ENCODE assay signal across 18 cellular contexts in the genomic region with DNA sequence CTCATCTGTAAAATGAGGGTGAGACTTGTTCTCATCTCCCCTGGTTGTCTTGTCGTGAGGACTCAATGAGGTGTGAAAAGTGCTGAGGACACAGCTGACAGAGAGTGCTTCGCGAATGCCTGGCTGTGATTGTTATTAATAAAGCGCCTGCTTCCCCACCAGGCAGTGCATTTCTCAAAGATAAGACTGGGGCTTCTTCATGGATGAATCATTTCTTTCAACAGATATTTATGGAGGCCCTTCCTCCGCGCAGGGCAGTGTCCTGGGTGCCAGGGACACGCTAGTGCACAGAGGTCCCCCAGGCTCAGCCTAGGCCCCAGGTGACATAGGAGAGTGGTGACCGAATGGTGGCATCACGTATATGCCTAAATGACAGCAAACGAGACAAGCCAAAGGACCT. TPM values are rescaled to one million over a fixed set of nuclear protein-coding genes. Genes with fewer than 3 reads are reported as not detected.
DNase-seq lines count a peak whose midpoint lies in the region; ATAC-seq, FAIRE-seq and TF ChIP-seq lines count a peak whose summit lies in the region.
"Had no signal": no experiment of that assay in that cellular context is flagged by ENCODE, and none has a peak within 500 bp of the region (broad histone marks: within the 10 kb centered on the region; RNA-seq: fewer than 3 reads in every experiment).

No MANE protein-coding gene starts in this region.

- H3K4me2 ChIP-seq in smooth muscle cell, result peak overlapping the region; percentile 46
- H3K4me2 ChIP-seq: A549 had no signal

- H3K36me3 Mint-ChIP-seq in brain, result no peaks in the 10 kb centered on the region
- H3K36me3 Mint-ChIP-seq: CD4-positive, CD25-positive, alpha-beta regulatory T cell had no signal

- intact Hi-C loops in right cardiac atrium (cut with DNase I), result no loop called here
- intact Hi-C loops in left ventricle myocardium inferior (cut with micrococcal nuclease), result no loop called here

- WGBS in right cardiac atrium, result 60% methylated on average over 10 of the region's 10 CpGs
- WGBS in smooth muscle cell (ENCODE audit: low lambda C conversion rate), result 46% methylated on average over 10 of the region's 10 CpGs

- H3K27me3 Mint-ChIP-seq in brain, result peaks cover 19% of the 10 kb centered on the region
- H3K27me3 Mint-ChIP-seq: CD4-positive, CD25-positive, alpha-beta regulatory T cell had no signal

- peaks cover 2% of the 10 kb centered on the region for H3K4me1 ChIP-seq in right cardiac atrium (ENCODE audit: control insufficient read depth, insufficient read depth, low read length)
- H3K4me1 ChIP-seq in left ventricle myocardium inferior, result peaks cover 10% of the 10 kb centered on the region
- peaks cover 2% of the 10 kb centered on the region for H3K4me1 ChIP-seq in smooth muscle cell (ENCODE audit: low read depth)

- H3K9me3 Mint-ChIP-seq in brain, result peaks cover 0 to 4% (median 0%) of the 10 kb centered on the region in 5 experiments
- H3K9me3 Mint-ChIP-seq: CD4-positive, CD25-positive, alpha-beta regulatory T cell had no signal

- H3K27ac Mint-ChIP-seq in brain, result peak overlapping the region in 4 of 5 experiments; percentile 12 to 94 (median 86)
- H3K27ac Mint-ChIP-seq: CD4-positive, CD25-positive, alpha-beta regulatory T cell had no signal

- no peak overlapping the region for H3K4me3 ChIP-seq in right cardiac atrium (ENCODE audit: low read length)
- H3K4me3 ChIP-seq in left ventricle myocardium inferior, result no peak overlapping the region
- no peak overlapping the region for H3K4me3 ChIP-seq in smooth muscle cell
- H3K4me3 ChIP-seq: A549, Peyer's patch, SJSA1 had no signal

- FAIRE-seq in urothelium cell line (lab: Jason Lieb, UNC), result no peak
- FAIRE-seq: A549 had no signal

- peak in 1 of 2 donors; percentile 59 for ATAC-seq in right cardiac atrium
- ATAC-seq: A549 had no signal

- peak in 1 of 3 donors; percentile 25 for DNase-seq in right cardiac atrium
- no peak for DNase-seq in left ventricle myocardium inferior
- peak; percentile 50 for DNase-seq in left kidney (ENCODE audit: low read depth, low spot score)
- DNase-seq in smooth muscle cell (lab: John Stamatoyannopoulos, UW; ENCODE audit: unreplicated experiment), result no peak
- no peak for DNase-seq in stimulated activated CD4-positive, alpha-beta T cell treated with anti-CD3 and anti-CD28 coated beads, Interleukin-2, amount 100 ng/mL, for 48 hours
- no peak for DNase-seq in urothelium cell line (ENCODE audit: low spot score)
- no peak for DNase-seq in NOMO-1 treated with dmso at 0.1 percent for 144 hours (lab: John Stamatoyannopoulos, UW; ENCODE audit: unreplicated experiment)
- DNase-seq: Calu3; CD4-positive, CD25-positive, alpha-beta regulatory T cell; GF-D8; GOT3; KBM-7; NCI-H1048; NCI-H510A treated with DMSO at 0.1 percent for 48 hours; Peyer's patch had no signal

- no peak overlapping the region for H3K9ac ChIP-seq in smooth muscle cell (ENCODE audit: low read depth)

- H3K9me3 ChIP-seq in right cardiac atrium (ENCODE audit: control insufficient read depth, low read length) (no peaks in the 10 kb centered on the region), left ventricle myocardium inferior (replicated peaks) (no peaks in the 10 kb centered on the region), smooth muscle cell (replicated peaks; ENCODE audit: low read depth) (no peaks in the 10 kb centered on the region)
- H3K9me3 ChIP-seq: A549, Peyer's patch, SJSA1 had no signal

- H3K36me3 ChIP-seq in left ventricle myocardium inferior (no peaks in the 10 kb centered on the region), smooth muscle cell (ENCODE audit: low read depth) (no peaks in the 10 kb centered on the region)
- H3K36me3 ChIP-seq: Peyer's patch, SJSA1 had no signal

- no peak overlapping the region for H2AFZ ChIP-seq in smooth muscle cell (ENCODE audit: low read depth)

- peaks cover 67% of the 10 kb centered on the region for H3K4me1 Mint-ChIP-seq in brain
- H3K4me1 Mint-ChIP-seq: CD4-positive, CD25-positive, alpha-beta regulatory T cell had no signal

- peak overlapping the region; percentile 36 for H3K27ac ChIP-seq in right cardiac atrium (ENCODE audit: low read length)
- no peak overlapping the region for H3K27ac ChIP-seq in left ventricle myocardium inferior (replicated peaks)
- H3K27ac ChIP-seq in smooth muscle cell (ENCODE audit: low read depth), result no peak overlapping the region
- H3K27ac ChIP-seq: Peyer's patch, SJSA1 had no signal

- no peak overlapping the region for H3K4me3 Mint-ChIP-seq in brain
- H3K4me3 Mint-ChIP-seq: CD4-positive, CD25-positive, alpha-beta regulatory T cell had no signal

- H4K20me1 ChIP-seq in smooth muscle cell (ENCODE audit: low read depth), result no peaks in the 10 kb centered on the region

- no peak for TF ChIP-seq CTCF in left ventricle myocardium inferior (IDR thresholded peaks at IDR 0.05; ENCODE audit: borderline replicate concordance)
- no peak for TF ChIP-seq CTCF in brain (conservative IDR thresholded peaks at IDR 0.05)
- TF ChIP-seq CTCF in smooth muscle cell (IDR thresholded peaks at IDR 0.05; ENCODE audit: borderline replicate concordance, insufficient read depth, poor library complexity, severe bottlenecking), result no peak

- H3K79me2 ChIP-seq in smooth muscle cell (ENCODE audit: low read depth), result no peaks in the 10 kb centered on the region

- H3K27me3 ChIP-seq in right cardiac atrium (ENCODE audit: control insufficient read depth, insufficient read depth), result no peaks in the 10 kb centered on the region
- peaks cover 24% of the 10 kb centered on the region for H3K27me3 ChIP-seq in left ventricle myocardium inferior (ENCODE audit: low read depth)
- no peaks in the 10 kb centered on the region for H3K27me3 ChIP-seq in smooth muscle cell (ENCODE audit: low read depth)
- H3K27me3 ChIP-seq: Peyer's patch, SJSA1 had no signal

- no peaks in the 10 kb centered on the region for H3F3A ChIP-seq in smooth muscle cell (ENCODE audit: low read depth)

RNA-seq across cellular contexts. Expression of a gene that starts 34.3 kb away (rescaled TPM):
- total RNA-seq in right cardiac atrium (1 to 10 TPM; 1.0 to 5.8 (median 1.3) TPM), left ventricle myocardium inferior (1.3 TPM), smooth muscle cell (1.9 TPM in 2 replicates)
- polyA plus RNA-seq in right cardiac atrium (1.3 TPM), brain (ENCODE audit: insufficient read depth, low read depth, low replicate concordance) (22.9 TPM), smooth muscle cell (0.39 and 0.78 TPM in 2 replicates)
- total RNA-seq: Calu3; CD4-positive, CD25-positive, alpha-beta regulatory T cell had no signal
- polyA plus RNA-seq: CD4-positive, CD25-positive, alpha-beta regulatory T cell had no signal
